ENCODE assay signal across 27 cellular contexts in genomic region chr6:16121339-16121738, GRCh38.
"Had no signal": no experiment of that assay in that cellular context is flagged by ENCODE, and none has a peak within 500 bp of the region (broad histone marks: within the 10 kb centered on the region; RNA-seq: fewer than 3 reads in every experiment).

No MANE protein-coding gene starts in this region.

- H3K27me3 Mint-ChIP-seq: dendritic cell treated with granulocyte-macrophage colony-stimulating factor and Interleukin-4, amounts not matched to agents 40 ng/mL and 50 ng/mL, for 4 days had no signal

- H3K27ac Mint-ChIP-seq: dendritic cell treated with granulocyte-macrophage colony-stimulating factor and Interleukin-4, amounts not matched to agents 40 ng/mL and 50 ng/mL, for 4 days; effector memory CD8-positive, alpha-beta T cell; endodermal cell; mesothelial cell of epicardium had no signal

- H3K9me3 Mint-ChIP-seq: dendritic cell treated with granulocyte-macrophage colony-stimulating factor and Interleukin-4, amounts not matched to agents 40 ng/mL and 50 ng/mL, for 4 days; effector memory CD8-positive, alpha-beta T cell; endodermal cell; mesothelial cell of epicardium; naive B cell had no signal

- H3K36me3 Mint-ChIP-seq: mesothelial cell of epicardium had no signal

- H3K4me1 ChIP-seq: esophagus squamous epithelium, left lung, lower lobe of right lung had no signal

- H3K9me3 ChIP-seq: esophagus squamous epithelium, gastrocnemius medialis, heart right ventricle, left lung, lower lobe of right lung, mucosa of descending colon had no signal

- H3K36me3 ChIP-seq: esophagus squamous epithelium, gastrocnemius medialis, heart right ventricle, left lung, lower lobe of right lung had no signal

- FAIRE-seq: endometrium, islet of Langerhans, keratinocyte had no signal

- H3K4me3 ChIP-seq: esophagus squamous epithelium, gastrocnemius medialis, heart right ventricle, left lung, lower lobe of right lung, mucosa of descending colon had no signal

- H3K27me3 ChIP-seq: gastrocnemius medialis, heart right ventricle, left lung had no signal

- DNase-seq: cortex of kidney; effector CD8-positive, alpha-beta T cell; effector memory CD8-positive, alpha-beta T cell; endodermal cell; erythroblast; esophagus squamous epithelium; foreskin fibroblast; foreskin melanocyte; gastrocnemius medialis; glutamatergic neuron; head of caudate nucleus; heart right ventricle; hippocampal formation; left cardiac atrium; left lung; left ventricle myocardium superior; lower lobe of right lung; mesenchymal stem cell; mucosa of descending colon; naive B cell had no signal

- H3K4me3 Mint-ChIP-seq: dendritic cell treated with granulocyte-macrophage colony-stimulating factor and Interleukin-4, amounts not matched to agents 40 ng/mL and 50 ng/mL, for 4 days; effector memory CD8-positive, alpha-beta T cell; endodermal cell; mesothelial cell of epicardium; naive B cell had no signal

- ATAC-seq: effector memory CD8-positive, alpha-beta T cell; esophagus mucosa; gastrocnemius medialis; heart right ventricle; left cardiac atrium; left lung; left ventricle myocardium superior; lower lobe of right lung; mucosa of descending colon had no signal

- H3K27ac ChIP-seq: epithelial cell of prostate, esophagus squamous epithelium, gastrocnemius medialis, heart right ventricle, left lung, lower lobe of right lung had no signal

- H3K4me1 Mint-ChIP-seq: endodermal cell had no signal
